ENCODE assay signal across 30 cellular contexts in genomic region chr9:82499337-82499736, GRCh38.
"Had no signal": no experiment of that assay in that cellular context is flagged by ENCODE, and none has a peak within 500 bp of the region (broad histone marks: within the 10 kb centered on the region; RNA-seq: fewer than 3 reads in every experiment).

No MANE protein-coding gene starts in this region.

- H3K4me3 ChIP-seq: colonic mucosa, gastrocnemius medialis, psoas muscle, right lobe of liver, suprapubic skin, transverse colon, vagina had no signal

- H3K27ac ChIP-seq: colonic mucosa, epithelial cell of prostate, gastrocnemius medialis, psoas muscle, right lobe of liver, suprapubic skin, transverse colon, vagina had no signal

- H3K4me3 Mint-ChIP-seq: dendritic cell treated with granulocyte-macrophage colony-stimulating factor and Interleukin-4, amounts not matched to agents 40 ng/mL and 50 ng/mL, for 4 days; endodermal cell; naive thymus-derived CD4-positive, alpha-beta T cell; nephron; stimulated activated naive CD8-positive, alpha-beta T cell treated with anti-CD3 and anti-CD28 coated beads, Interleukin-15, amount 100 ng/mL, for 72 hours had no signal

- H3K36me3 ChIP-seq: colonic mucosa, gastrocnemius medialis, right lobe of liver, suprapubic skin, transverse colon, vagina had no signal

- H3K27me3 Mint-ChIP-seq: stimulated activated naive CD8-positive, alpha-beta T cell treated with anti-CD3 and anti-CD28 coated beads, Interleukin-15, amount 100 ng/mL, for 72 hours had no signal

- H3K4me1 Mint-ChIP-seq: naive thymus-derived CD4-positive, alpha-beta T cell; nephron; stimulated activated naive CD8-positive, alpha-beta T cell treated with anti-CD3 and anti-CD28 coated beads, Interleukin-15, amount 100 ng/mL, for 72 hours had no signal

- ATAC-seq: esophagus mucosa; gastrocnemius medialis; left colon; naive thymus-derived CD4-positive, alpha-beta T cell; psoas muscle; right lobe of liver; stimulated activated naive CD8-positive, alpha-beta T cell treated with anti-CD3 and anti-CD28 coated beads, Interleukin-15, amount 100 ng/mL, for 72 hours had no signal

- H3K27ac Mint-ChIP-seq: dendritic cell treated with granulocyte-macrophage colony-stimulating factor and Interleukin-4, amounts not matched to agents 40 ng/mL and 50 ng/mL, for 4 days; endodermal cell; naive thymus-derived CD4-positive, alpha-beta T cell; nephron; stimulated activated naive CD8-positive, alpha-beta T cell treated with anti-CD3 and anti-CD28 coated beads, Interleukin-15, amount 100 ng/mL, for 72 hours had no signal

- H3K27me3 ChIP-seq: colonic mucosa, gastrocnemius medialis, right lobe of liver, suprapubic skin, transverse colon, vagina had no signal

- DNase-seq: colonic mucosa; effector CD8-positive, alpha-beta T cell; endodermal cell; foreskin fibroblast; gastrocnemius medialis; head of caudate nucleus; hippocampal formation; islet precursor cell; kidney glomerular epithelial cell; left colon; mesenchymal stem cell; midbrain; naive thymus-derived CD4-positive, alpha-beta T cell; nucleus accumbens; psoas muscle; right lobe of liver; small intestine; stimulated activated CD4-positive, alpha-beta T cell treated with anti-CD3 and anti-CD28 coated beads, Interleukin-12 subunit alpha, Interleukin-12 subunit beta, amount 100 ng/mL, for 4 hours; stimulated activated CD4-positive, alpha-beta T cell treated with anti-CD3 and anti-CD28 coated beads, Interleukin-1b, Interleukin-23, amount 100 ng/mL, for 48 hours; stimulated activated CD4-positive, alpha-beta T cell treated with anti-CD3 and anti-CD28 coated beads, Interleukin-4, amount 100 ng/mL, for 1 hour; stimulated activated CD8-positive, alpha-beta memory T cell treated with anti-CD3 and anti-CD28 coated beads, Interleukin-4, amount 100 ng/mL, for 48 hours; stimulated activated naive CD4-positive, alpha-beta T cell; stimulated activated naive CD8-positive, alpha-beta T cell treated with anti-CD3 and anti-CD28 coated beads, Interleukin-15, amount 100 ng/mL, for 72 hours; transverse colon had no signal

- H3K9me3 ChIP-seq: colonic mucosa, psoas muscle, suprapubic skin, transverse colon, vagina had no signal

- H3K4me1 ChIP-seq: colonic mucosa, psoas muscle, right lobe of liver, suprapubic skin, transverse colon, vagina had no signal

- H3K36me3 Mint-ChIP-seq: naive thymus-derived CD4-positive, alpha-beta T cell had no signal
